Comparison of ENCODE assay signal across 8 cellular contexts in the genomic region with DNA sequence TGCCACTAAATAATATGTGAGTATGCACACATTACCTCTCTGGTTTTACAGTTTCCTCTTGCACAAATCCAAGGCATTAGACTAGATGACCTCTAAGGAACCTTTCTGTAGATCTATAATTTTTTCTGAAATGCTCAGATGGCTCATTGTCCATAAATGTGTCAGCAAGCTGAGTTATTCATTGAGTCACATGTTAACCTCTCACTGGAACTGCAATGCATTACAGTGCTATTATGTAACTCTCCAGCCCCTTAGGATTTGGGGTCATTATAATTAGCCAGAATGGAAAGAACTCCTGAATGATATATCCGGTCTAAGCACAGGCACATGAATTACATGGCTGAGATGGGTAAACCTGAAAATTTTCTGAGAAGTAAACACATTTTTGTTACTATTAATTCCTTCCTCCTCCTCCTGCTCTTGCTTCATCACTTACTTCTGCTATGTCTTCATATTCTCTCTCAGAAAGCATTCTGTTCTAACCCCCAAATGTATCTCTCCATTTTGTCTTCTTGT. TPM values are rescaled to one million over a fixed set of nuclear protein-coding genes. Genes with fewer than 3 reads are reported as not detected.
A peak's percentile ranks its signal among the peaks of the same experiment; 100 is the strongest.
DNase-seq lines count a peak whose midpoint lies in the region; ATAC-seq lines count a peak whose summit lies in the region.

No MANE protein-coding gene starts in this region.

- no peaks in the 10 kb centered on the region for H3K9me3 ChIP-seq in adipocyte (ENCODE audit: control insufficient read depth, low read length)

- H3K27me3 ChIP-seq in adipocyte (replicated peaks; ENCODE audit: control insufficient read depth, insufficient read depth, low read length), result no peaks in the 10 kb centered on the region

- H3K36me3 ChIP-seq in adipocyte (ENCODE audit: control insufficient read depth, insufficient read depth, low read length, severe bottlenecking), result no peaks in the 10 kb centered on the region

- H3K27ac ChIP-seq in caudate nucleus (ENCODE audit: low read depth, low read length), result no peak overlapping the region

- peak overlapping the region; percentile 24 for H3K9ac ChIP-seq in adipocyte (ENCODE audit: low read length)

- H3K4me1 ChIP-seq in adipocyte (ENCODE audit: control insufficient read depth, insufficient read depth, low read length), result peaks cover 56% of the 10 kb centered on the region

- no peak overlapping the region for H3K4me3 ChIP-seq in adipocyte (ENCODE audit: low read length)

- ATAC-seq in GM18909 (IDR thresholded peaks at IDR 0.05; ENCODE audit: poor library complexity, unreplicated experiment), result peak; percentile 51
- peak; percentile 41 for ATAC-seq in HG03097 (IDR thresholded peaks at IDR 0.05; ENCODE audit: low FRiP score, unreplicated experiment)

- DNase-seq in adipocyte (ENCODE audit: low read depth), result peak; percentile 65
- peak; percentile 76 for DNase-seq in renal cortical epithelial cell (ENCODE audit: low read depth)
- no peak for DNase-seq in NCI-H1092 (lab: John Stamatoyannopoulos, UW)
- no peak for DNase-seq in amniotic stem cell (lab: John Stamatoyannopoulos, UW)
- DNase-seq in posterior vena cava (ENCODE audit: low spot score), result no peak
- no peak for DNase-seq in caudate nucleus (lab: John Stamatoyannopoulos, UW)

- intact Hi-C loops in posterior vena cava (cut with DNase I), result no loop called here

RNA-seq across cellular contexts. Expression of gene DRAM1, which starts 20.3 kb away (rescaled TPM):
- total RNA-seq in renal cortical epithelial cell (95.3 and 131 TPM in 2 replicates), posterior vena cava (10 to 100 TPM; 29.0 to 31.3 TPM)

RNA-seq across cellular contexts. Expression of gene GNPTAB, which starts 26.3 kb away (rescaled TPM):
- total RNA-seq in renal cortical epithelial cell, result 41.5 and 74.2 TPM in 2 replicates
- 10 to 100 TPM; 37.0 to 42.8 TPM for total RNA-seq in posterior vena cava

Comparison
In these comparisons a context has a peak if more than half of its experiments do, and no peak if none do; other contexts are left out.
1. DNase-seq: peak in adipocyte (single experiment) and renal cortical epithelial cell (single experiment); none in NCI-H1092 (single experiment), amniotic stem cell (single experiment), posterior vena cava (single experiment) and caudate nucleus (0 of 61).